9 cellular contexts compared by ENCODE assay signal in the genomic region with DNA sequence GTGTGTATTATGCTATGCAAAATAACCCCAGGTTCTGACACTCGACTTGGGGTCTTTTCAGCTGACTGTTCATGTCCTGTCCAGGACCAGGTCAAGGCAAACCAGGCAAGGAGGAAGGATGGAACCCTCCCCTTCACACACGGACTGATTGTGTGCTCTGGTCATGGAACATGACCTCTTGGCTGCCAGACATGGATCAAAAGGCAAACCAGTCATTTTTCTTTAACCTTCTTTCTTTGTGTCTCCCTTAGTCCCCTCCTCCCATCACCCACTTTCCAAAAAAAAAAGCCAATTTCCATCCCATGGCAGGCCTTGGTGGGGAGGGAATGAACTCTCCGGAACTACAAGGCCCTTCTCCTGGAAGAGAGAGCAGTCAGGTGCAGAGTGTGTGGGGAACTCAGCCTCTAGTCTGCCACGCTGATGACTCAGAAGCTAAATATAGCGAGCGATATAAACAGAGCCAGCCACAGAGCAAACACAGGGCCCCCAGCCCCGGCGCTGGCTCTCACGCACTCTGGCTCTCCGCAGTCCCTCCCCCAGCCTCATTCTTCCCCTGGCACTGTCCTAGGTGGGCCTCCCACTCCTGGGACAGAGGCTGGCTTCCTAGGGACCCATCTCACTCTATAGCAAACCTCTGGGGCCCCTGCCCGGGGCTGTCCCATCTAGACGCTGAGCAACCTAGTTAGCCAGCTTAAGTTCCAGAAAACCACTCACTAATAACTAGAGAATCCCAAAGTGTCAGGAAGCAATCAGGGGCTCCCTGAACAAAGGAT. TPM values are rescaled to one million over a fixed set of nuclear protein-coding genes. Genes with fewer than 3 reads are reported as not detected.
DNase-seq lines count a peak whose midpoint lies in the region; ATAC-seq, FAIRE-seq and TF ChIP-seq lines count a peak whose summit lies in the region.
"Had no signal": no experiment of that assay in that cellular context is flagged by ENCODE, and none has a peak within 500 bp of the region (broad histone marks: within the 10 kb centered on the region; RNA-seq: fewer than 3 reads in every experiment).

No MANE protein-coding gene starts in this region.

- CTCF ChIA-PET in GM12878 (lab: Yijun Ruan, JAX) = interaction anchor here (0.6 to 19.0 kb wide), 11 partner anchors 7 to 181 kb away, joined by 3 to 776 read pairs (median 4); partner anchors contain the start of genes BMF and SRP14

- in situ Hi-C loops in GM12878 (cut with MboI) = no loop called here

- ATAC-seq in HG02938 (IDR thresholded peaks at IDR 0.05; ENCODE audit: unreplicated experiment) (peak; percentile 81), T-helper 17 cell (peak; percentile 91), GM12878 (peak; percentile 80)

- intact Hi-C loops in GM12878 (cut with micrococcal nuclease; ENCODE audit: unreplicated experiment) = loop anchor here (1.0 kb wide), 1 partner anchor 29 kb away; no protein-coding TSS in a partner anchor

- H2AFZ ChIP-seq in GM12878 (ENCODE audit: control insufficient read depth, low read depth, low read length) = no peak overlapping the region

- no peaks in the 10 kb centered on the region for H4K20me1 ChIP-seq in GM12878 (ENCODE audit: control insufficient read depth, insufficient read depth)

- peak overlapping the region; percentile 100 for H3K27ac ChIP-seq in GM12878 (ENCODE audit: control insufficient read depth, insufficient read depth)

- H3K27me3 ChIP-seq in GM12878 (replicated peaks in 1 of 2; ENCODE audit: control insufficient read depth in 2 of 2, insufficient read depth in 2 of 2, low read length in 1 of 2) = no peaks in the 10 kb centered on the region

- POLR2A ChIA-PET in GM12878 (lab: Charles Lee) = interaction anchor here (0.6 to 17.1 kb wide), 11 partner anchors 10 to 67 kb away, joined by 3 to 307 read pairs (median 13); partner anchors contain the start of genes BMF, BUB1B and SRP14

- TF ChIP-seq EP300 in GM12878 (IDR thresholded peaks at IDR 0.05; ENCODE audit: borderline replicate concordance in 1 of 2, control insufficient read depth in 1 of 2, low read depth in 2 of 2, low read length in 2 of 2) = peak; percentile 98 to 99

- no peaks in the 10 kb centered on the region for H3K36me3 Mint-ChIP-seq in T-helper 17 cell (ENCODE audit: low read depth)

- TF ChIP-seq RAD21 in GM12878 (IDR thresholded peaks at IDR 0.05; ENCODE audit: insufficient read depth, low read depth, low read length) = no peak

- DNase-seq in NCI-H82 (lab: John Stamatoyannopoulos, UW) = peak; percentile 76
- no peak for DNase-seq in NCI-H82 treated with DMSO at 0.1 percent for 48 hours (lab: John Stamatoyannopoulos, UW; ENCODE audit: unreplicated experiment)
- peak; percentile 57 for DNase-seq in NCI-H1436 treated with DMSO at 0.1 percent for 48 hours (lab: John Stamatoyannopoulos, UW)
- no peak for DNase-seq in T-helper 17 cell
- DNase-seq in GM12878 (ENCODE audit: low read depth, low spot score) = peak; percentile 84
- DNase-seq in iPS-NIHi7 (ENCODE audit: extremely low spot score) = peak; percentile 64
- DNase-seq in stimulated activated CD4-positive, alpha-beta T cell treated with anti-CD3 and anti-CD28 coated beads, Interleukin-12 subunit alpha, Interleukin-12 subunit beta, amount 100 ng/mL, for 24 hours (ENCODE audit: low read depth in 2 of 2) = peak; percentile 65 to 72

- peaks cover 24% of the 10 kb centered on the region for H3K4me1 Mint-ChIP-seq in T-helper 17 cell

- peak; percentile 87 for FAIRE-seq in GM12878 (lab: Jason Lieb, UNC)
- FAIRE-seq: A204.1 had no signal

- peak overlapping the region; percentile 64 for H3K4me3 Mint-ChIP-seq in T-helper 17 cell

- under 1% methylated on average over 12 of the region's 12 CpGs for WGBS in GM12878 (ENCODE audit: insufficient coverage, insufficient replicate concordance, low lambda C conversion rate, missing lambda C conversion rate)

- peak overlapping the region; percentile 77 for H3K4me2 ChIP-seq in GM12878 (ENCODE audit: control insufficient read depth, insufficient read depth)

- H3K36me3 ChIP-seq in GM12878 (ENCODE audit: control insufficient read depth in 2 of 2, insufficient read depth in 2 of 2, low read length in 1 of 2) = peaks cover 0 to 4% of the 10 kb centered on the region in 2 experiments; a peak in 2 of 4 replicates

- peak overlapping the region; percentile 46 for H3K4me3 ChIP-seq in GM12878

- H3K27ac Mint-ChIP-seq in T-helper 17 cell = peak overlapping the region; percentile 89

- RAD21 ChIA-PET in GM12878 (lab: Charles Lee; ENCODE audit: unreplicated experiment) = interaction anchor here (0.6 to 24.6 kb wide), 13 partner anchors 8 to 760 kb away, joined by 3 to 903 read pairs (median 4); partner anchors contain the start of genes BMF, FSIP1 and SRP14

- no peaks in the 10 kb centered on the region for H3K9me3 ChIP-seq in T-helper 17 cell (ENCODE audit: control insufficient read depth, low read length, poor library complexity, severe bottlenecking)
- no peaks in the 10 kb centered on the region for H3K9me3 ChIP-seq in GM12878 (replicated peaks; ENCODE audit: control insufficient read depth, insufficient read depth, low read length)

- SMC1A ChIA-PET in GM12878 (lab: Charles Lee; ENCODE audit: uncharacterized antibody, unreplicated experiment) = interaction anchor here (0.7 to 43.9 kb wide), 11 partner anchors 6 to 261 kb away, joined by 3 to 1082 read pairs (median 10); partner anchors contain the start of genes BMF, BUB1B and SRP14

- H3K27me3 Mint-ChIP-seq in T-helper 17 cell = no peaks in the 10 kb centered on the region

- BruUV-seq in GM12878 (replicated peaks; lab: Mats Ljungman, UMichigan) = TSS peak; percentile 70

- peak overlapping the region; percentile 86 for H3K9ac ChIP-seq in GM12878 (ENCODE audit: control insufficient read depth, insufficient read depth, low read length)

- peaks cover 74% of the 10 kb centered on the region for H3K79me2 ChIP-seq in GM12878 (ENCODE audit: control insufficient read depth, insufficient read depth, low read length)

- TF ChIP-seq CTCF in GM12878 (IDR thresholded peaks at IDR 0.05 in 2 of 3, conservative IDR thresholded peaks at IDR 0.05 in 1 of 3; ENCODE audit: control insufficient read depth in 2 of 3, extremely low read depth in 1 of 3, insufficient read depth in 1 of 3, low read depth in 3 of 3, low read length in 3 of 3) = no peak

- peak; percentile 73 for TF ChIP-seq POLR2A in GM12878 (IDR thresholded peaks at IDR 0.05; ENCODE audit: low read depth, low read length)

- H3K4me1 ChIP-seq in GM12878 (ENCODE audit: control insufficient read depth, insufficient read depth, low read length) = peaks cover 97% of the 10 kb centered on the region

TF ChIP-seq in GM12878, 131 proteins besides CTCF, POLR2A, EP300 and RAD21 (continues in another document):
- TF ChIP-seq DPF2 (IDR thresholded peaks at IDR 0.05) (peak; percentile 95), KAT2A (conservative IDR thresholded peaks at IDR 0.05; ENCODE audit: control insufficient read depth, low read depth, low read length) (no peak), CREM (IDR thresholded peaks at IDR 0.05; ENCODE audit: low read depth) (peak; percentile 95), IKZF1 (conservative IDR thresholded peaks at IDR 0.05) (peak; percentile 97)

RNA-seq across cellular contexts. Expression of gene BMF, which starts 10.0 kb away (rescaled TPM):
- total RNA-seq in T-helper 17 cell (10 to 100 TPM in 1 of 2 donors, 1 to 10 TPM in 1; 8.0 to 13.4 TPM), GM12878 (2014; rRNA removed) (17.3 and 19.2 TPM in 2 replicates), GM12878 (2014; rRNA removed; fragmentation: Illumina TruSeq; extraction: Trizol) (16.4 and 20.1 TPM in 2 replicates), GM12878 (2021) (34.9 and 35.7 TPM in 2 replicates)
- total RNA-seq in GM12878 (2013; cell fraction: nucleolus; rRNA removed) = 43.4 and 50.5 TPM in 2 replicates
- 20.0 TPM for polyA plus RNA-seq in GM12878 (2011; ENCODE audit: low read depth)
- polyA plus RNA-seq in GM12878 (2011; rRNA removed) (14.7 and 22.1 TPM in 2 replicates), GM12878 (2014; fragmentation: Illumina TruSeq; extraction: Trizol) (17.4 and 23.8 TPM in 2 replicates), GM12878 (2014; fragmentation: Nextera tagmentation; extraction: Ambion mirVana) (1 to 10 TPM in 1 of 2 experiments, under 1 TPM in 1; 0.82 to 1.3 TPM), GM12878 (2014; rRNA removed) (26.8 and 27.5 TPM in 2 replicates), GM12878 (2016; fragmentation: Nextera tagmentation; extraction: Ambion mirVana) (1 to 10 TPM; 4.0 to 4.2 TPM)
- polyA plus RNA-seq in GM12878 (2011; cell fraction: cytosol; rRNA removed) = 27.1 and 27.9 TPM in 2 replicates
- 24.6 and 24.9 TPM in 2 replicates for polyA plus RNA-seq in GM12878 (2011; cell fraction: nucleus; rRNA removed)
- 26.9 and 30.0 TPM in 2 replicates for polyA plus RNA-seq in GM12878 (2012)
- polyA minus RNA-seq in GM12878 (2011; rRNA and poly(A)+ RNA removed) = 21.4 and 35.2 TPM in 2 replicates
- polyA minus RNA-seq in GM12878 (2011; cell fraction: cytosol; rRNA and poly(A)+ RNA removed) = 8.8 and 9.4 TPM in 2 replicates
- polyA minus RNA-seq in GM12878 (2011; cell fraction: nucleus; rRNA and poly(A)+ RNA removed) = 9.3 and 14.4 TPM in 2 replicates

RNA-seq across cellular contexts. Expression of gene SRP14, which starts 59.7 kb away (rescaled TPM):
- total RNA-seq in T-helper 17 cell (100 to 1,000 TPM; 108 to 114 TPM), GM12878 (2014; rRNA removed) (273 and 320 TPM in 2 replicates), GM12878 (2014; rRNA removed; fragmentation: Illumina TruSeq; extraction: Trizol) (181 and 189 TPM in 2 replicates), GM12878 (2021) (141 TPM in 2 replicates)
- 27.7 and 29.4 TPM in 2 replicates for total RNA-seq in GM12878 (2013; cell fraction: nucleolus; rRNA removed)
- polyA plus RNA-seq in GM12878 (2011; ENCODE audit: low read depth) = 301 TPM
- polyA plus RNA-seq in GM12878 (2011; rRNA removed) (431 and 589 TPM in 2 replicates), GM12878 (2014; fragmentation: Illumina TruSeq; extraction: Trizol) (364 and 455 TPM in 2 replicates), GM12878 (2014; fragmentation: Nextera tagmentation; extraction: Ambion mirVana) (1,000 to 10,000 TPM; 1,041 to 1,182 TPM), GM12878 (2014; rRNA removed) (546 and 554 TPM in 2 replicates), GM12878 (2016; fragmentation: Nextera tagmentation; extraction: Ambion mirVana) (100 to 1,000 TPM; 806 to 826 TPM)
- polyA plus RNA-seq in GM12878 (2011; cell fraction: cytosol; rRNA removed) = 161 and 219 TPM in 2 replicates
- polyA plus RNA-seq in GM12878 (2011; cell fraction: nucleus; rRNA removed) = 122 and 149 TPM in 2 replicates
- 239 and 266 TPM in 2 replicates for polyA plus RNA-seq in GM12878 (2012)
- 69.2 and 71.6 TPM in 2 replicates for polyA minus RNA-seq in GM12878 (2011; rRNA and poly(A)+ RNA removed)
- polyA minus RNA-seq in GM12878 (2011; cell fraction: cytosol; rRNA and poly(A)+ RNA removed) = 31.9 and 39.9 TPM in 2 replicates
- 33.1 and 43.4 TPM in 2 replicates for polyA minus RNA-seq in GM12878 (2011; cell fraction: nucleus; rRNA and poly(A)+ RNA removed)

Comparison
In these comparisons a context has a peak if more than half of its experiments do, and no peak if none do; other contexts are left out.
1. DNase-seq: peak in NCI-H82 (single experiment), NCI-H1436 treated with DMSO at 0.1 percent for 48 hours (single experiment), GM12878 (single experiment), iPS-NIHi7 (single experiment) and stimulated activated CD4-positive, alpha-beta T cell treated with anti-CD3 and anti-CD28 coated beads, Interleukin-12 subunit alpha, Interleukin-12 subunit beta, amount 100 ng/mL, for 24 hours (2 of 2); none in NCI-H82 treated with DMSO at 0.1 percent for 48 hours (single experiment) and T-helper 17 cell (0 of 3).
2. Peak in every context shown above with its lines, with median percentiles within 50 percentile points of each other: ATAC-seq.